ENCODE assay signal across 13 cellular contexts in the genomic region with DNA sequence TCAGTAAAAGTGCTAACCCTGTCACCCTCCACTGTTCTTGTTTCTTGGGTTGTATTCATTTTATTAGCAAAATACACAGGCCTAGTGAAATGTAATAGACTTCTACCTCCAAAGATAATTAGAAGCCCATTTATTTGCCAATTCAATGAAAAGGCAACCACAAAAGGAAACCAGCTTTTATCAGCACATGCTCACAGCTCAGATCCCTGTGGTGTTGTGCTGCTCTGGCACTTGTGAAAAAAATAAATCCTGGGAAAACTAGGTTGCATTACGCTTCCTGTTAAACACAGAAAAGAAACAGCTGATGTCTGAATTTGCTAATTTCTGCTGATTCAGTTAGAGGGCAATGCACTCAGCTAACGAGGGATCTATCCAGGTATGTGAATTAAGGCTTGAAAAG.
"Had no signal": no experiment of that assay in that cellular context is flagged by ENCODE, and none has a peak within 500 bp of the region (broad histone marks: within the 10 kb centered on the region; RNA-seq: fewer than 3 reads in every experiment).

No MANE protein-coding gene starts in this region.

- H3K4me3 ChIP-seq: dorsolateral prefrontal cortex, left lung, ovary had no signal

- FAIRE-seq: astrocyte, keratinocyte had no signal

- H3K36me3 ChIP-seq: left lung, ovary, WERI-Rb-1 had no signal

- H3K9me3 ChIP-seq: left lung, ovary had no signal

- H3K27ac ChIP-seq: dorsolateral prefrontal cortex, left lung, ovary, WERI-Rb-1 had no signal

- DNase-seq: activated CD4-positive, alpha-beta memory T cell treated with anti-CD3 and anti-CD28 coated beads for 36 hours; activated CD8-positive, alpha-beta memory T cell treated with anti-CD3 and anti-CD28 coated beads, Interleukin-2, amount 10 ng/mL, durations not matched to agents 7 days and 5 days; activated naive CD4-positive, alpha-beta T cell treated with anti-CD3 and anti-CD28 coated beads, Interleukin-2, amount 10 ng/mL, durations not matched to agents 7 days and 5 days; activated T-cell treated with anti-CD3 and anti-CD28 coated beads, Interleukin-2, amount 50 U/mL, for 24 hours; dorsolateral prefrontal cortex; erythroblast; left lung; mammary epithelial cell; ovary; stimulated activated CD4-positive, alpha-beta T cell treated with anti-CD3 and anti-CD28 coated beads, Interleukin-2, amount 100 ng/mL, for 48 hours; WERI-Rb-1 had no signal

- H3K4me1 ChIP-seq: left lung had no signal

- H3K27me3 ChIP-seq: left lung, ovary had no signal
